In genomic region chr21:42967616-42968015, GRCh38 we compare ENCODE assay signal across 2 cellular contexts. TPM values are rescaled to one million over a fixed set of nuclear protein-coding genes. Genes with fewer than 3 reads are reported as not detected.
"Had no signal": no experiment of that assay in that cellular context is flagged by ENCODE, and none has a peak within 500 bp of the region (broad histone marks: within the 10 kb centered on the region; RNA-seq: fewer than 3 reads in every experiment).

No MANE protein-coding gene starts in this region.

RNA-seq across cellular contexts. Expression of gene ERVH48-1, which starts 42.2 kb away (rescaled TPM):
- total RNA-seq: HT-29 had no signal
- polyA plus RNA-seq: IMR-90 had no signal
